In the genomic region with DNA sequence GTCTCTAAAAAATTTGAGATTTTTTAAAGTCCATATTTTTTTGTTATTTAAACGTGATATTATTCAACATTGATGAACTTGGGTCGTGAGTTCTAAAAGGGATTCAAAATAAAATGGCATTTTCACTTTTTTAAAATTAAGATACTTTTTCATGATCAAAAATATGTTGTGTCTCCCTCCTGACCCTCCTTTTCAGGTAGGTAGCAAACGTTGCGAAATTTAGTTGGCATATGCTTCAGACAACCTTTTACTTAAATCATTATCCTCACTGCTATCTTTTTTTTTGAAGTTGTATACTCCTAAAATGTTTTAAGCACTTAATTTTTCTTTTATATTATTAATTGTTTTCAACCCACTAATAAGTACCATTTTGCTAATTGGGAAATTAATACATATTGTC, we compare ENCODE assay signal across 28 cellular contexts.
DNase-seq lines count a peak whose midpoint lies in the region; ATAC-seq, FAIRE-seq and TF ChIP-seq lines count a peak whose summit lies in the region.
"Had no signal": no experiment of that assay in that cellular context is flagged by ENCODE, and none has a peak within 500 bp of the region (broad histone marks: within the 10 kb centered on the region; RNA-seq: fewer than 3 reads in every experiment).

No MANE protein-coding gene starts in this region.

- no peaks in the 10 kb centered on the region for H3K23me2 ChIP-seq in H1 (ENCODE audit: low read depth, low read length)

- WGBS in H1 (ENCODE audit: extremely low coverage in 1 of 2, insufficient coverage in 1 of 2, insufficient read length in 1 of 2, insufficient replicate concordance in 2 of 2, low coverage in 1 of 2, low lambda C conversion rate in 2 of 2, missing lambda C conversion rate in 1 of 2), 2 experiments: 89% methylated on average over 4 of the region's 4 CpGs; no CpG with 5 or more reads in 1 of the 2 experiments

- BruUV-seq in HCT116 (replicated peaks; lab: Mats Ljungman, UMichigan): no TSS peak

- H3K23ac ChIP-seq in H1 (ENCODE audit: insufficient read length): no peak overlapping the region

- TF ChIP-seq CTCF in HCT116 (IDR thresholded peaks at IDR 0.05 in 2 of 3, conservative IDR thresholded peaks at IDR 0.05 in 1 of 3; ENCODE audit: borderline replicate concordance in 1 of 3, insufficient read depth in 1 of 3, low read depth in 2 of 3, low read length in 2 of 3): no peak
- TF ChIP-seq CTCF in HFFc6 (IDR thresholded peaks at IDR 0.05): no peak
- no peak for TF ChIP-seq CTCF in H1 (IDR thresholded peaks at IDR 0.05; ENCODE audit: control extremely low read depth in 1 of 3, insufficient read depth in 1 of 3, low read depth in 1 of 3, low read length in 3 of 3)

- H3K9me3 ChIP-seq in HCT116 (ENCODE audit: control insufficient read depth in 1 of 2, insufficient read depth in 1 of 2, low read depth in 1 of 2, low read length in 2 of 2) (no peaks in the 10 kb centered on the region), H1 (ENCODE audit: insufficient read depth in 2 of 2, low read depth in 1 of 2, low read length in 1 of 2) (no peaks in the 10 kb centered on the region)
- H3K9me3 ChIP-seq: BE2C had no signal

- no peak for TF ChIP-seq EP300 in Ishikawa (IDR thresholded peaks at IDR 0.05; ENCODE audit: borderline replicate concordance)
- no peak for TF ChIP-seq EP300 in H1 (IDR thresholded peaks at IDR 0.05; ENCODE audit: borderline replicate concordance in 1 of 2, low read depth in 2 of 2, low read length in 2 of 2)

- H4K91ac ChIP-seq in H1 (replicated peaks; ENCODE audit: insufficient read length, low read length): no peak overlapping the region

- H3K79me1 ChIP-seq in H1 (ENCODE audit: low read depth, low read length): no peaks in the 10 kb centered on the region

- no peak for ATAC-seq in HCT116
- ATAC-seq in GM19452 (IDR thresholded peaks at IDR 0.05; ENCODE audit: unreplicated experiment): no peak
- no peak for ATAC-seq in HG03108 (IDR thresholded peaks at IDR 0.05; ENCODE audit: unreplicated experiment)
- ATAC-seq: GM12878 had no signal

- CTCF ChIA-PET in HCT116 (lab: Charles Lee) (interaction anchor here (0.7 to 1.6 kb wide), 3 partner anchors 76 to 101 kb away, joined by 3 read pairs; no protein-coding TSS in a partner anchor), H1 (lab: Charles Lee; ENCODE audit: partially characterized antibody) (interaction anchor here (1.0 to 12.0 kb wide), 3 partner anchors 10 to 188 kb away, joined by 3 to 180 read pairs (median 18); no protein-coding TSS in a partner anchor)

- H3K4me2 ChIP-seq in HCT116 (ENCODE audit: low read length): no peak overlapping the region
- H3K4me2 ChIP-seq in H1 (ENCODE audit: insufficient read depth in 1 of 2, low read depth in 2 of 2, low read length in 2 of 2): no peak overlapping the region
- H3K4me2 ChIP-seq: BLaER1 had no signal

- H3K27me3 Mint-ChIP-seq in HFFc6 (ENCODE audit: insufficient read depth): peaks cover 5% of the 10 kb centered on the region
- H3K27me3 Mint-ChIP-seq: CD4-positive, alpha-beta memory T cell; CD8-positive, alpha-beta memory T cell had no signal

- no peak overlapping the region for H2BK5ac ChIP-seq in H1 (ENCODE audit: low read depth, low read length)

- H3K9me3 Mint-ChIP-seq in HFFc6: peaks cover 19% of the 10 kb centered on the region

- no peak overlapping the region for H3K18ac ChIP-seq in H1 (ENCODE audit: extremely low read depth, low read length)

- H3K27ac ChIP-seq in HCT116 (ENCODE audit: low read depth, low read length) (peak overlapping the region; percentile 40; the same call in 1 of the 2 replicates), H1 (ENCODE audit: low read depth, low read length) (no peak overlapping the region)
- H3K27ac ChIP-seq: BLaER1 had no signal

- H3K4me1 ChIP-seq in HCT116 (ENCODE audit: control insufficient read depth in 1 of 2, insufficient read depth in 2 of 2, low read length in 2 of 2) (peaks cover 12 to 13% of the 10 kb centered on the region in 2 experiments; a peak in 3 of 4 replicates), H1 (replicated peaks in 1 of 4; ENCODE audit: control insufficient read depth in 3 of 4, insufficient read depth in 4 of 4, low read length in 3 of 4) (no peaks in the 10 kb centered on the region)
- H3K4me1 ChIP-seq: BE2C had no signal

- TF ChIP-seq RAD21 in HCT116 (IDR thresholded peaks at IDR 0.05; ENCODE audit: low read depth) (no peak), Ishikawa (IDR thresholded peaks at IDR 0.05; ENCODE audit: low read depth) (no peak), H1 (IDR thresholded peaks at IDR 0.05 in 1 of 2, conservative IDR thresholded peaks at IDR 0.05 in 1 of 2; ENCODE audit: low read depth in 2 of 2, low read length in 2 of 2) (no peak)

- TF ChIP-seq POLR2A in HCT116 (IDR thresholded peaks at IDR 0.05; ENCODE audit: borderline replicate concordance, extremely low read depth, insufficient read depth, insufficient read length): no peak
- TF ChIP-seq POLR2A in H1 (IDR thresholded peaks at IDR 0.05; ENCODE audit: control extremely low read depth in 1 of 2, low read depth in 2 of 2, low read length in 2 of 2): no peak

- H3K79me2 ChIP-seq in HCT116 (ENCODE audit: insufficient read depth, low read length) (no peaks in the 10 kb centered on the region), H1 (ENCODE audit: control insufficient read depth in 1 of 2, insufficient read depth in 2 of 2, low read length in 2 of 2) (no peaks in the 10 kb centered on the region)

- no peak for FAIRE-seq in H1 (lab: Jason Lieb, UNC)
- FAIRE-seq: GM12878, GM12892, GM18507 had no signal

- H2AK5ac ChIP-seq in H1 (ENCODE audit: low read depth, low read length): no peak overlapping the region

- no peak overlapping the region for H4K5ac ChIP-seq in H1 (ENCODE audit: insufficient read length, low read depth, low read length)

- no peak overlapping the region for H3K56ac ChIP-seq in H1 (replicated peaks; ENCODE audit: insufficient read length, low read depth, low read length)

- no peak overlapping the region for H3K9ac ChIP-seq in HCT116 (ENCODE audit: low read length)
- H3K9ac ChIP-seq in H1 (replicated peaks in 1 of 4; ENCODE audit: extremely low read depth in 1 of 4, low read depth in 3 of 4, low read length in 3 of 4): no peak overlapping the region
- H3K9ac ChIP-seq: BLaER1 had no signal

- H3K4ac ChIP-seq in H1 (replicated peaks; ENCODE audit: insufficient read length, low read depth, low read length): no peak overlapping the region

- no peak overlapping the region for H2BK120ac ChIP-seq in H1 (replicated peaks; ENCODE audit: low read depth, low read length)

- H2BK15ac ChIP-seq in H1 (ENCODE audit: low read length): no peak overlapping the region

- no peak overlapping the region for H2BK20ac ChIP-seq in H1 (ENCODE audit: low read length)

- no peak overlapping the region for H3K27ac Mint-ChIP-seq in HFFc6
- H3K27ac Mint-ChIP-seq: CD14-positive monocyte; CD4-positive, alpha-beta memory T cell; CD4-positive, CD25-positive, alpha-beta regulatory T cell; CD8-positive, alpha-beta memory T cell had no signal

- H3K36me3 Mint-ChIP-seq in HFFc6 (ENCODE audit: low read depth): peaks cover 54% of the 10 kb centered on the region

- POLR2A ChIA-PET in HCT116 (lab: Charles Lee) (no interaction called here), H1 (lab: Charles Lee; ENCODE audit: partially characterized antibody) (no interaction called here)

- H3K4me3 Mint-ChIP-seq in HFFc6: 0 out of 2 replicates have a peak overlapping the region, but pooled peaks have one; percentile 77
- H3K4me3 Mint-ChIP-seq: CD14-positive monocyte; CD4-positive, CD25-positive, alpha-beta regulatory T cell had no signal

- H2AFZ ChIP-seq in HCT116 (ENCODE audit: low read depth, low read length, poor library complexity, severe bottlenecking) (no peak overlapping the region), H1 (ENCODE audit: low read length) (no peak overlapping the region)

- no peaks in the 10 kb centered on the region for H3K9me2 ChIP-seq in HCT116 (ENCODE audit: insufficient read depth)

- H3K4me1 Mint-ChIP-seq in HFFc6 (ENCODE audit: low read depth): peaks cover 82% of the 10 kb centered on the region

- DNase-seq in HCT116 (ENCODE audit: low read depth, low spot score) (no peak), HFFc6 (no peak), H1 (ENCODE audit: low read depth in 1 of 2, low spot score in 2 of 2) (no peak), HCEC 1CT (no peak), NCI-H187 (lab: John Stamatoyannopoulos, UW) (no peak)
- DNase-seq: 8988T; ACHN; BE2C; C1 segment of cervical spinal cord; CD4-positive, alpha-beta memory T cell; CD4-positive, CD25-positive, alpha-beta regulatory T cell; CD8-positive, alpha-beta memory T cell; COR-L47; DMS 273 treated with DMSO at 0.1 percent for 48 hours; DMS153; DMS53; DMS79; DND-41; EL; GDM1 had no signal

- H4K8ac ChIP-seq in H1 (ENCODE audit: extremely low read depth, insufficient read depth, low read length): no peak overlapping the region

- H4K20me1 ChIP-seq in HCT116 (ENCODE audit: insufficient read depth) (no peaks in the 10 kb centered on the region), H1 (replicated peaks in 1 of 2; ENCODE audit: control insufficient read depth in 1 of 2, insufficient read depth in 2 of 2, low read length in 2 of 2) (no peaks in the 10 kb centered on the region)
- H4K20me1 ChIP-seq: BLaER1 had no signal

- H3K36me3 ChIP-seq in HCT116 (ENCODE audit: control insufficient read depth in 1 of 2, insufficient read depth in 2 of 2, low read length in 2 of 2): peaks cover 4 to 18% of the 10 kb centered on the region in 2 experiments
- H3K36me3 ChIP-seq in H1 (ENCODE audit: control insufficient read depth in 2 of 4, insufficient read depth in 4 of 4, low read length in 3 of 4): no peaks in the 10 kb centered on the region
- H3K36me3 ChIP-seq: BE2C, BLaER1 had no signal

- RAD21 ChIA-PET in HCT116 (lab: Charles Lee; ENCODE audit: low non-redundant PET in 1 of 2, low total read pairs in 2 of 2, uncharacterized antibody in 2 of 2, unreplicated experiment in 2 of 2): no interaction called here

- no peaks in the 10 kb centered on the region for H3K27me3 ChIP-seq in HCT116 (ENCODE audit: insufficient read depth, low read length)
- no peaks in the 10 kb centered on the region for H3K27me3 ChIP-seq in H1 (replicated peaks in 1 of 4; ENCODE audit: control insufficient read depth in 3 of 4, extremely low read depth in 1 of 4, insufficient read depth in 3 of 4, low read length in 3 of 4)
- H3K27me3 ChIP-seq: BE2C, BLaER1 had no signal

- intact Hi-C loops in HCT116 (cut with micrococcal nuclease): loop anchor here (10.0 kb wide), 3 partner anchors 772 to 1842 kb away; no protein-coding TSS in a partner anchor

- no peak overlapping the region for H2BK12ac ChIP-seq in H1 (ENCODE audit: low read depth, low read length)

- H3K4me3 ChIP-seq in HCT116 (replicated peaks in 1 of 2; ENCODE audit: low read depth in 1 of 2, low read length in 2 of 2) (no peak overlapping the region), H1 (ENCODE audit: extremely low read depth in 1 of 4, insufficient read depth in 2 of 4, low read depth in 3 of 4, low read length in 4 of 4) (no peak overlapping the region)
- H3K4me3 ChIP-seq: BLaER1, GM12878 had no signal

- no peak overlapping the region for H3K14ac ChIP-seq in H1 (ENCODE audit: insufficient read length)

TF ChIP-seq in Ishikawa, 13 proteins besides CTCF, POLR2A, EP300 and RAD21:
- TF ChIP-seq TAF1 (IDR thresholded peaks at IDR 0.05; ENCODE audit: low read depth): no peak
- 0 out of 2 replicates have a peak, but pooled peaks have one; percentile 13 for TF ChIP-seq CEBPB (IDR thresholded peaks at IDR 0.05)

TF ChIP-seq in H1, 55 proteins besides CTCF, POLR2A, EP300 and RAD21 (continues in another document):
- TF ChIP-seq NANOG (IDR thresholded peaks at IDR 0.05; ENCODE audit: insufficient read depth, low read depth, low read length, poor library complexity, severe bottlenecking): no peak

Comparison
In these comparisons a context has a peak if more than half of its experiments do, and no peak if none do; other contexts are left out.
1. Of the 16 proteins assayed by ChIP-seq in both H1 and HCT116: peak only in H1: CEBPB; only in HCT116: none; in both: none; in neither: 15.